1 cellular context compared by ENCODE assay signal in the genomic region with DNA sequence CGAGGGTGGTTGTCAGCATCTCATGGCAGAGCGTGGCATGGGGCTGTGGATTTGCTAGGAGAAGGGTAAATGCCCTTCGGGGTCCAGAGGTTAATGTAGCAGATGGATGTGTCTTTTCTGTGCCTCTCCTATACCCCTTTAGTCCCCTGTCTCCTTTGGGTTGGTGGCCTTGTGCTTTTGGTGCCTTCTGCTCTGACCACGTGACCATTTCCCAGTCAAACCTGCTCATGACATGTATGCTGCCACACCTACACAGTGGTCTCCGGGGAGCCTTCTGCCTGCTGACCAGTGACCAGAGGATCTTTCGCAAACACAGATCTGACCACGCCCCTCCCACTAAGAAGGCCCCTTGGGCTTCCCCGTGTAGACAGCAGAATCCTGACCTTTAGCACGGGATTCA.
TF ChIP-seq lines count a peak whose summit lies in the region.

No MANE protein-coding gene starts in this region.

TF ChIP-seq in K562, 482 proteins besides CTCF, POLR2A, EP300 and RAD21 (continued from another document):
- TF ChIP-seq, protein P1, sequence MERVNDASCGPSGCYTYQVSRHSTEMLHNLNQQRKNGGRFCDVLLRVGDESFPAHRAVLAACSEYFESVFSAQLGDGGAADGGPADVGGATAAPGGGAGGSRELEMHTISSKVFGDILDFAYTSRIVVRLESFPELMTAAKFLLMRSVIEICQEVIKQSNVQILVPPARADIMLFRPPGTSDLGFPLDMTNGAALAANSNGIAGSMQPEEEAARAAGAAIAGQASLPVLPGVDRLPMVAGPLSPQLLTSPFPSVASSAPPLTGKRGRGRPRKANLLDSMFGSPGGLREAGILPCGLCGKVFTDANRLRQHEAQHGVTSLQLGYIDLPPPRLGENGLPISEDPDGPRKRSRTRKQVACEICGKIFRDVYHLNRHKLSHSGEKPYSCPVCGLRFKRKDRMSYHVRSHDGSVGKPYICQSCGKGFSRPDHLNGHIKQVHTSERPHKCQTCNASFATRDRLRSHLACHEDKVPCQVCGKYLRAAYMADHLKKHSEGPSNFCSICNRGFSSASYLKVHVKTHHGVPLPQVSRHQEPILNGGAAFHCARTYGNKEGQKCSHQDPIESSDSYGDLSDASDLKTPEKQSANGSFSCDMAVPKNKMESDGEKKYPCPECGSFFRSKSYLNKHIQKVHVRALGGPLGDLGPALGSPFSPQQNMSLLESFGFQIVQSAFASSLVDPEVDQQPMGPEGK (CRISPR knock-in tag; IDR thresholded peaks at IDR 0.05; ENCODE audit: borderline replicate concordance): no peak
- TF ChIP-seq TAF7 (tag; IDR thresholded peaks at IDR 0.05) (no peak), CREB1 (IDR thresholded peaks at IDR 0.05) (no peak), CREB1 (CRISPR knock-in tag; IDR thresholded peaks at IDR 0.05) (no peak)
- TF ChIP-seq, protein P2, sequence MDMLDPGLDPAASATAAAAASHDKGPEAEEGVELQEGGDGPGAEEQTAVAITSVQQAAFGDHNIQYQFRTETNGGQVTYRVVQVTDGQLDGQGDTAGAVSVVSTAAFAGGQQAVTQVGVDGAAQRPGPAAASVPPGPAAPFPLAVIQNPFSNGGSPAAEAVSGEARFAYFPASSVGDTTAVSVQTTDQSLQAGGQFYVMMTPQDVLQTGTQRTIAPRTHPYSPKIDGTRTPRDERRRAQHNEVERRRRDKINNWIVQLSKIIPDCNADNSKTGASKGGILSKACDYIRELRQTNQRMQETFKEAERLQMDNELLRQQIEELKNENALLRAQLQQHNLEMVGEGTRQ (CRISPR knock-in tag; IDR thresholded peaks at IDR 0.05): peak; percentile 48
- TF ChIP-seq, protein P3, sequence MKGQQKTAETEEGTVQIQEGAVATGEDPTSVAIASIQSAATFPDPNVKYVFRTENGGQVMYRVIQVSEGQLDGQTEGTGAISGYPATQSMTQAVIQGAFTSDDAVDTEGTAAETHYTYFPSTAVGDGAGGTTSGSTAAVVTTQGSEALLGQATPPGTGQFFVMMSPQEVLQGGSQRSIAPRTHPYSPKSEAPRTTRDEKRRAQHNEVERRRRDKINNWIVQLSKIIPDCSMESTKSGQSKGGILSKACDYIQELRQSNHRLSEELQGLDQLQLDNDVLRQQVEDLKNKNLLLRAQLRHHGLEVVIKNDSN (CRISPR knock-in tag; IDR thresholded peaks at IDR 0.05): 0 out of 2 replicates have a peak, but pooled peaks have one; percentile 23
